In genomic region chr3:20561166-20561565, GRCh38 we compare ENCODE assay signal across 29 cellular contexts.
DNase-seq lines count a peak whose midpoint lies in the region; TF ChIP-seq lines count a peak whose summit lies in the region.
"Had no signal": no experiment of that assay in that cellular context is flagged by ENCODE, and none has a peak within 500 bp of the region (broad histone marks: within the 10 kb centered on the region; RNA-seq: fewer than 3 reads in every experiment).

No MANE protein-coding gene starts in this region.

- no peak overlapping the region for H3K4me3 Mint-ChIP-seq in Caco-2 (ENCODE audit: unreplicated experiment)
- H3K4me3 Mint-ChIP-seq: activated naive CD8-positive, alpha-beta T cell; activated T-cell treated with anti-CD3 and anti-CD28 coated beads, Interleukin-2, amount 50 U/mL, for 24 hours; CD4-positive, CD25-positive, alpha-beta regulatory T cell; endodermal cell; natural killer cell treated with Interleukin-12 subunit alpha and Interleukin-12 subunit beta and Interleukin-15 and Interleukin-18, amount 100 ng/mL, for 72 hours; T-helper 1 cell treated with Interleukin-12 subunit alpha and Interleukin-12 subunit beta and Interleukin-4 antibody, amounts not matched to agents 30 μg/mL and 1 μg/mL, for 36 hours had no signal

- no peaks in the 10 kb centered on the region for H3K27me3 Mint-ChIP-seq in Caco-2 (ENCODE audit: insufficient read depth, unreplicated experiment)
- H3K27me3 Mint-ChIP-seq: activated naive CD8-positive, alpha-beta T cell; activated T-cell treated with anti-CD3 and anti-CD28 coated beads, Interleukin-2, amount 50 U/mL, for 24 hours; CD4-positive, CD25-positive, alpha-beta regulatory T cell; natural killer cell treated with Interleukin-12 subunit alpha and Interleukin-12 subunit beta and Interleukin-15 and Interleukin-18, amount 100 ng/mL, for 72 hours had no signal

- H3K9me3 ChIP-seq in OCI-LY3 (ENCODE audit: insufficient read depth, low read length) (no peaks in the 10 kb centered on the region; the same call in 1 of the 2 replicates), Caco-2 (no peaks in the 10 kb centered on the region)
- H3K9me3 ChIP-seq: gastrocnemius medialis had no signal

- H3K9ac ChIP-seq in OCI-LY3 (ENCODE audit: low read length): no peak overlapping the region

- no TSS peak for BruUV-seq in Caco-2 (replicated peaks; lab: Mats Ljungman, UMichigan)

- no peaks in the 10 kb centered on the region for H3K36me3 ChIP-seq in OCI-LY3 (replicated peaks; ENCODE audit: low read depth, low read length)
- H3K36me3 ChIP-seq in Caco-2 (ENCODE audit: control insufficient read depth, insufficient read depth, low read length): no peaks in the 10 kb centered on the region
- H3K36me3 ChIP-seq: gastrocnemius medialis, SJSA1, transverse colon had no signal

- H3K27ac Mint-ChIP-seq in Caco-2 (ENCODE audit: unreplicated experiment): no peak overlapping the region
- H3K27ac Mint-ChIP-seq: activated naive CD8-positive, alpha-beta T cell; activated T-cell treated with anti-CD3 and anti-CD28 coated beads, Interleukin-2, amount 50 U/mL, for 24 hours; CD4-positive, CD25-positive, alpha-beta regulatory T cell; endodermal cell; natural killer cell treated with Interleukin-12 subunit alpha and Interleukin-12 subunit beta and Interleukin-15 and Interleukin-18, amount 100 ng/mL, for 72 hours; T-helper 1 cell treated with Interleukin-12 subunit alpha and Interleukin-12 subunit beta and Interleukin-4 antibody, amounts not matched to agents 30 μg/mL and 1 μg/mL, for 36 hours had no signal

- H3K79me2 ChIP-seq in OCI-LY3 (ENCODE audit: low read length): no peaks in the 10 kb centered on the region
- H3K79me2 ChIP-seq: hepatocyte had no signal

- H3K36me3 Mint-ChIP-seq in Caco-2 (ENCODE audit: insufficient read depth, unreplicated experiment): no peaks in the 10 kb centered on the region
- H3K36me3 Mint-ChIP-seq: activated naive CD8-positive, alpha-beta T cell; CD4-positive, CD25-positive, alpha-beta regulatory T cell; natural killer cell treated with Interleukin-12 subunit alpha and Interleukin-12 subunit beta and Interleukin-15 and Interleukin-18, amount 100 ng/mL, for 72 hours had no signal

- H3K4me1 Mint-ChIP-seq in Caco-2 (ENCODE audit: low read depth, unreplicated experiment): no peaks in the 10 kb centered on the region
- H3K4me1 Mint-ChIP-seq: CD4-positive, CD25-positive, alpha-beta regulatory T cell had no signal

- no peak overlapping the region for H3K27ac ChIP-seq in OCI-LY3 (ENCODE audit: low read length)
- H3K27ac ChIP-seq: gastrocnemius medialis, hepatocyte, HL-60, SJSA1, transverse colon had no signal

- 0 out of 2 replicates have a peak overlapping the region, but pooled peaks have one; percentile 27 for H3K4me2 ChIP-seq in OCI-LY3 (ENCODE audit: low read length)
- H3K4me2 ChIP-seq: hepatocyte had no signal

- intact Hi-C loops in Caco-2 (cut with micrococcal nuclease; ENCODE audit: unreplicated experiment): loop anchor here (2.0 kb wide), 1 partner anchor 28 kb away; no protein-coding TSS in a partner anchor

- H2AFZ ChIP-seq in OCI-LY3 (ENCODE audit: low read depth, low read length): no peak overlapping the region
- H2AFZ ChIP-seq: hepatocyte had no signal

- DNase-seq in GM04503 (ENCODE audit: low read depth) (peak; percentile 14), fibroblast of the aortic adventitia (ENCODE audit: low read depth) (peak; percentile 31), renal cortical epithelial cell (ENCODE audit: low read depth) (peak; percentile 15), HuH-7.5 (ENCODE audit: low spot score) (no peak), Caco-2 (no peak)
- no peak for DNase-seq in stimulated activated naive CD4-positive, alpha-beta T cell (lab: John Stamatoyannopoulos, UW)
- DNase-seq: activated CD4-positive, alpha-beta T cell treated with anti-CD3 and anti-CD28 coated beads, Interleukin-2, amount 50 U/mL, for 1 hour; activated CD4-positive, CD25-positive, alpha-beta regulatory T cell; activated effector memory CD4-positive, alpha-beta T cell treated with anti-CD3 and anti-CD28 coated beads, Interleukin-2, amount 50 U/mL, for 16 hours; activated T-cell treated with anti-CD3 and anti-CD28 coated beads, Interleukin-2, amount 50 U/mL, for 24 hours; aorta; CD4-positive, CD25-positive, alpha-beta regulatory T cell; central memory CD4-positive, alpha-beta T cell; endodermal cell; gastrocnemius medialis; left cardiac atrium; NCI-H1417; NCI-H2081 treated with DMSO at 0.1 percent for 48 hours; NCI-H226; stimulated activated CD4-positive, alpha-beta T cell treated with anti-CD3 and anti-CD28 coated beads, Interleukin-15, amount 100 ng/mL, for 24 hours; stimulated activated CD4-positive, alpha-beta T cell treated with anti-CD3 and anti-CD28 coated beads, Interleukin-4, amount 100 ng/mL, for 4 hours; transverse colon had no signal

- H3K9me3 Mint-ChIP-seq in Caco-2 (ENCODE audit: unreplicated experiment): no peaks in the 10 kb centered on the region
- H3K9me3 Mint-ChIP-seq: activated T-cell treated with anti-CD3 and anti-CD28 coated beads, Interleukin-2, amount 50 U/mL, for 24 hours; endodermal cell had no signal

- no peak overlapping the region for H3K4me3 ChIP-seq in OCI-LY3 (ENCODE audit: low read length)
- H3K4me3 ChIP-seq in fibroblast of the aortic adventitia (ENCODE audit: low read depth, low read length): no peak overlapping the region
- H3K4me3 ChIP-seq in Caco-2 (ENCODE audit: low read depth, low read length): no peak overlapping the region
- H3K4me3 ChIP-seq: gastrocnemius medialis, hepatocyte, SJSA1, transverse colon had no signal

- no peaks in the 10 kb centered on the region for H3K4me1 ChIP-seq in OCI-LY3 (ENCODE audit: low read length)
- no peaks in the 10 kb centered on the region for H3K4me1 ChIP-seq in Caco-2
- H3K4me1 ChIP-seq: gastrocnemius medialis, SJSA1, transverse colon had no signal

- H4K20me1 ChIP-seq in OCI-LY3 (ENCODE audit: insufficient read depth, low read length): no peaks in the 10 kb centered on the region

- TF ChIP-seq CTCF in OCI-LY3 (IDR thresholded peaks at IDR 0.05; ENCODE audit: low read depth, low read length): no peak
- TF ChIP-seq CTCF in fibroblast of the aortic adventitia (IDR thresholded peaks at IDR 0.05; ENCODE audit: insufficient read depth, low read length): no peak
- no peak for TF ChIP-seq CTCF in Caco-2 (IDR thresholded peaks at IDR 0.05; ENCODE audit: insufficient read depth in 1 of 2, low read depth in 1 of 2, low read length in 1 of 2, severe bottlenecking in 1 of 2, unreplicated experiment in 1 of 2)

- H3K27me3 ChIP-seq in OCI-LY3 (ENCODE audit: low read depth, low read length): no peaks in the 10 kb centered on the region
- no peaks in the 10 kb centered on the region for H3K27me3 ChIP-seq in Caco-2 (replicated peaks; ENCODE audit: control insufficient read depth, insufficient read depth, low read length)
- H3K27me3 ChIP-seq: gastrocnemius medialis, hepatocyte, SJSA1, transverse colon had no signal

- POLR2A ChIA-PET in Caco-2 (lab: Charles Lee): no interaction called here

- CTCF ChIA-PET in Caco-2 (lab: Charles Lee): no interaction called here

Comparison
In these comparisons a context has a peak if more than half of its experiments do, and no peak if none do; other contexts are left out.
1. DNase-seq: peak in GM04503 (single experiment), fibroblast of the aortic adventitia (single experiment) and renal cortical epithelial cell (single experiment); none in HuH-7.5 (single experiment), stimulated activated naive CD4-positive, alpha-beta T cell (0 of 6) and Caco-2 (0 of 2).